Comparison of ENCODE assay signal across 8 cellular contexts in the genomic region with DNA sequence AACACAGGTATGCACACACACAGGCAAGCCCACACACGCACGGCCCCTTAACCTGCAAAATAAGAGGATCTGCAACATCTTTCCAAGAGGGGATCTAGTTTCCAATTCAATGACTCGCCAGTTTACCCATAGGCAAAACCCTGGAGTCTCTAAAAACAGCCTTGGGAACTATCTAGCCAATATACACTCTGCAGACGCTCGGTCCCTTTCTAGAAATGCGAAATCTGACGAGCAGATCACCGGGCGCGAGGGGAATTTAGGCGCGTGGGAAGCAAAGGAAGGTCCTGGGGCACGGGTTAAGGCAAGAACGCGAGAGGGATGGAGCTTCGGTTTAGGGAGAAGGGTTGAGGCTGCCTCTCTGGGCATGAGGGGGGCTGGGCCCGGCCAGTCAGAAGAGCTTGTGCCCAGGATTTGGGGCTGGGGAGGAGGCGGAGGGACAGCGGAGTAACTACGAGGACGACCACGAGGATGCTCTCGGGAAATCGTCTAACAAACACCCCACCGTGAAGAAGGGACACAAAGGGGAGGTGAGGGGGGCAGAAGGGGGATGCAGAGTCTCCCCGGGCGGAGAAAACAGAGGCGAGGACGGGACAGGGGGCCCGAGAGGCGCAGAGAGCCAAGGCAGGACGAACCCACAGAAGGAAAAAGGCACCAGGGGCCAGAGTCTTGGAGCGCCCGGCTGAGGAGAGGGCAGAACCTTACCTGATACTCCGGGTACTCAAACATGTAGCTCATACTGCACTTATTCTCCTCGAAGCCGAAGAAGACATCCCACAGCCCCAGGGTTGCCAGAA. TPM values are rescaled to one million over a fixed set of nuclear protein-coding genes. Genes with fewer than 3 reads are reported as not detected.
DNase-seq lines count a peak whose midpoint lies in the region; ATAC-seq and TF ChIP-seq lines count a peak whose summit lies in the region.

No MANE protein-coding gene starts in this region.

- peaks cover 7 to 20% of the 10 kb centered on the region in 2 donors for H3K36me3 Mint-ChIP-seq in activated T-cell treated with anti-CD3 and anti-CD28 coated beads, Interleukin-2, amount 50 U/mL, for 72 hours (ENCODE audit: insufficient read depth in 2 of 2)
- H3K36me3 Mint-ChIP-seq in nephron progenitor cell (ENCODE audit: low read depth) = peaks cover 9% of the 10 kb centered on the region

- peaks cover 46% of the 10 kb centered on the region for H3K4me1 Mint-ChIP-seq in activated T-cell treated with anti-CD3 and anti-CD28 coated beads, Interleukin-2, amount 50 U/mL, for 72 hours (ENCODE audit: low read depth)
- peaks cover 47% of the 10 kb centered on the region for H3K4me1 Mint-ChIP-seq in nephron progenitor cell

- DNase-seq in AG10803 (ENCODE audit: low read depth) = peak; percentile 31
- peak; percentile 13 for DNase-seq in NCI-H446 treated with DMSO at 0.1 percent for 48 hours (lab: John Stamatoyannopoulos, UW)
- peak; percentile 46 to 51 for DNase-seq in activated T-cell treated with anti-CD3 and anti-CD28 coated beads, Interleukin-2, amount 50 U/mL, for 72 hours
- peak; percentile 40 for DNase-seq in fibroblast of pulmonary artery (ENCODE audit: low read depth)
- peak; percentile 44 for DNase-seq in nephron progenitor cell
- DNase-seq in ureter (ENCODE audit: low spot score) = peak; percentile 48

- H3K4me3 ChIP-seq in AG10803 (ENCODE audit: low read length) (peak overlapping the region; percentile 89), fibroblast of pulmonary artery (replicated peaks; ENCODE audit: low read depth, low read length) (peak overlapping the region; percentile 94)

- H3K4me3 Mint-ChIP-seq in activated T-cell treated with anti-CD3 and anti-CD28 coated beads, Interleukin-2, amount 50 U/mL, for 72 hours = peak overlapping the region; percentile 98 to 99
- peak overlapping the region; percentile 98 for H3K4me3 Mint-ChIP-seq in nephron progenitor cell

- ATAC-seq in GM18517 (IDR thresholded peaks at IDR 0.05; ENCODE audit: unreplicated experiment) = peak; percentile 46
- peak; percentile 20 for ATAC-seq in HG03039 (IDR thresholded peaks at IDR 0.05; ENCODE audit: unreplicated experiment)
- peak; percentile 4 to 18 for ATAC-seq in activated T-cell treated with anti-CD3 and anti-CD28 coated beads, Interleukin-2, amount 50 U/mL, for 72 hours (replicated peaks in 1 of 2)

- no peaks in the 10 kb centered on the region for H3K27me3 Mint-ChIP-seq in activated T-cell treated with anti-CD3 and anti-CD28 coated beads, Interleukin-2, amount 50 U/mL, for 72 hours (ENCODE audit: low read depth)
- H3K27me3 Mint-ChIP-seq in nephron progenitor cell (ENCODE audit: low read depth, poor library complexity) = peaks cover 2% of the 10 kb centered on the region

- H3K9me3 Mint-ChIP-seq in activated T-cell treated with anti-CD3 and anti-CD28 coated beads, Interleukin-2, amount 50 U/mL, for 72 hours = no peaks in the 10 kb centered on the region
- no peaks in the 10 kb centered on the region for H3K9me3 Mint-ChIP-seq in nephron progenitor cell

- TF ChIP-seq CTCF in AG10803 (conservative IDR thresholded peaks at IDR 0.05; ENCODE audit: low read length) (no peak), fibroblast of pulmonary artery (IDR thresholded peaks at IDR 0.05; ENCODE audit: low read length, missing control alignments) (no peak), nephron progenitor cell (IDR thresholded peaks at IDR 0.05) (no peak)

- peak overlapping the region; percentile 94 for H3K27ac Mint-ChIP-seq in activated T-cell treated with anti-CD3 and anti-CD28 coated beads, Interleukin-2, amount 50 U/mL, for 72 hours
- peak overlapping the region; percentile 99 for H3K27ac Mint-ChIP-seq in nephron progenitor cell

RNA-seq across cellular contexts. Expression of gene PGAP1, which starts 0.5 kb away (rescaled TPM):
- 10 to 100 TPM; 22.5 to 36.3 TPM for total RNA-seq in activated T-cell treated with anti-CD3 and anti-CD28 coated beads, Interleukin-2, amount 50 U/mL, for 72 hours
- total RNA-seq in ureter = 40.3 TPM

Comparison
In these comparisons a context has a peak if more than half of its experiments do, and no peak if none do; other contexts are left out.
1. Peak in every context shown above with its lines: DNase-seq, ATAC-seq and H3K4me3 ChIP-seq.